In the genomic region with DNA sequence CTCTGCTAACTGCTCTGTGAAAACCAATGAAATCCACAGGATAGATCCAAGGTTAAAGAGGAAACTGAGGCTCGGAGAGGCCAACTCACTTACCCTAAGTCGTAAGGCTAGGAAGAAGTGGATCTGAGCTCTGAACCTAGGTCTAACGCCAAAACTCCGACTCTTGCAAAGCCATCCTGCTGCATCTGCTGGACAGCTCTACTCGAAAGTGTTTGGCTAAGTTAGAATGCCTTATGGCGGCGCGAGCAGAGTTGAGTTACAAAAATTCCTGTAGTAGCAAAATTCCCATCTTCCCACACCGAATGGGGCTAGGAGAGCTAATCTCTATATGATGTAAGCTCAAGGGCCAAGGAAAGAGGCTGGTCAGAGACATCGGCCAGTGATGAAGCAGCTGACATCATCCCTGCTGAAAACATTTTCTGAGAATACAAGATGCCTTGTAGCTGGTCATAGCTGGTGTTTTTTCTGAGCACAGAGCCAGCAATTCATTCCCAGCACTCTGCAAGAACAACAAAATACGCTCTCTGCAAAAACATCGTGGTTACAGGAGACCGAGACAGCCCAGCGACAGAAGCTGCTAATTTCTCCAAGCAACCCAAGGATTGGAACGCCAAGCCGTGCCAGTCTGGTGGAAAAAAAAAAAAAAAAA, we compare ENCODE assay signal across 12 cellular contexts. TPM values are rescaled to one million over a fixed set of nuclear protein-coding genes. Genes with fewer than 3 reads are reported as not detected.
DNase-seq lines count a peak whose midpoint lies in the region; ATAC-seq and TF ChIP-seq lines count a peak whose summit lies in the region.
"Had no signal": no experiment of that assay in that cellular context is flagged by ENCODE, and none has a peak within 500 bp of the region (broad histone marks: within the 10 kb centered on the region; RNA-seq: fewer than 3 reads in every experiment).

No MANE protein-coding gene starts in this region.

- peaks cover 32 to 67% (median 61%) of the 10 kb centered on the region in 11 experiments; a peak in 20 of 22 replicates for H4K20me1 ChIP-seq in BLaER1 treated with 17β-estradiol and CSF1 and Interleukin-3, amounts not matched to agents 10 nM and 100 nM

- peak overlapping the region; percentile 89 to 99 (median 94) for H3K4me2 ChIP-seq in BLaER1 treated with 17β-estradiol and CSF1 and Interleukin-3, amounts not matched to agents 10 nM and 100 nM

- H3K36me3 Mint-ChIP-seq in natural killer cell treated with Interleukin-12 subunit alpha and Interleukin-12 subunit beta and Interleukin-15 and Interleukin-18, amount 100 ng/mL, for 72 hours = no peaks in the 10 kb centered on the region

- peaks cover 22 to 48% (median 38%) of the 10 kb centered on the region in 11 experiments for H3K36me3 ChIP-seq in BLaER1 treated with 17β-estradiol and CSF1 and Interleukin-3, amounts not matched to agents 10 nM and 100 nM

- intact Hi-C loops in Right ventricle myocardium inferior (cut with DNase I) = loop anchor here (5.0 kb wide), 1 partner anchor 101 kb away; a partner anchor contains a TSS

- H3K27ac ChIP-seq in BLaER1 treated with 17β-estradiol and CSF1 and Interleukin-3, amounts not matched to agents 10 nM and 100 nM = no peak overlapping the region
- no peak overlapping the region for H3K27ac ChIP-seq in foreskin keratinocyte

- no peaks in the 10 kb centered on the region for H3K9me3 ChIP-seq in BLaER1 treated with 17β-estradiol and CSF1 and Interleukin-3, amounts not matched to agents 10 nM and 100 nM (replicated peaks in 1 of 11)
- H3K9me3 ChIP-seq: right atrium auricular region had no signal

- no peaks in the 10 kb centered on the region for H3K27me3 ChIP-seq in BLaER1 treated with 17β-estradiol and CSF1 and Interleukin-3, amounts not matched to agents 10 nM and 100 nM
- no peaks in the 10 kb centered on the region for H3K27me3 ChIP-seq in foreskin keratinocyte
- H3K27me3 ChIP-seq: right atrium auricular region had no signal

- no peaks in the 10 kb centered on the region for H3K27me3 Mint-ChIP-seq in natural killer cell treated with Interleukin-12 subunit alpha and Interleukin-12 subunit beta and Interleukin-15 and Interleukin-18, amount 100 ng/mL, for 72 hours
- H3K27me3 Mint-ChIP-seq: stimulated activated naive B cell treated with anti-CD40 and anti-IgM and Interleukin-4, amounts not matched to agents 10 μg/mL and 1 μg/mL and 100 μg/mL, for 72 hours had no signal

- peak overlapping the region in 8 of 10 experiments; percentile 86 to 99 (median 93); a peak in 10 of 20 replicates for H3K4me3 ChIP-seq in BLaER1 treated with 17β-estradiol and CSF1 and Interleukin-3, amounts not matched to agents 10 nM and 100 nM
- peak overlapping the region; percentile 66 for H3K4me3 ChIP-seq in LNCaP clone FGC (ENCODE audit: low read depth, low read length)

- H3K4me1 Mint-ChIP-seq in natural killer cell treated with Interleukin-12 subunit alpha and Interleukin-12 subunit beta and Interleukin-15 and Interleukin-18, amount 100 ng/mL, for 72 hours (ENCODE audit: low read depth in 2 of 2) = peaks cover 31 to 35% of the 10 kb centered on the region in 2 donors

- TF ChIP-seq CTCF in LNCaP clone FGC (IDR thresholded peaks at IDR 0.05; ENCODE audit: control insufficient read depth, extremely low read depth, insufficient read depth) (no peak), foreskin keratinocyte (conservative IDR thresholded peaks at IDR 0.05) (no peak)

- no peaks in the 10 kb centered on the region for H3K9me3 Mint-ChIP-seq in natural killer cell treated with Interleukin-12 subunit alpha and Interleukin-12 subunit beta and Interleukin-15 and Interleukin-18, amount 100 ng/mL, for 72 hours
- H3K9me3 Mint-ChIP-seq: stimulated activated naive B cell treated with anti-CD40 and anti-IgM and Interleukin-4, amounts not matched to agents 10 μg/mL and 1 μg/mL and 100 μg/mL, for 72 hours had no signal

- H3K4me1 ChIP-seq in BLaER1 treated with 17β-estradiol and CSF1 and Interleukin-3, amounts not matched to agents 10 nM and 100 nM = peaks cover 24 to 34% (median 27%) of the 10 kb centered on the region in 10 experiments
- no peaks in the 10 kb centered on the region for H3K4me1 ChIP-seq in foreskin keratinocyte

- peak overlapping the region in 10 of 11 experiments; percentile 53 to 99 (median 97); a peak in 11 of 22 replicates for H3K9ac ChIP-seq in BLaER1 treated with 17β-estradiol and CSF1 and Interleukin-3, amounts not matched to agents 10 nM and 100 nM

- DNase-seq in LNCaP clone FGC (ENCODE audit: low read depth) (no peak), cerebellar cortex (ENCODE audit: low spot score) (peak; percentile 37), foreskin keratinocyte (no peak), Right ventricle myocardium inferior (ENCODE audit: missing footprints) (no peak), AG08396 (ENCODE audit: low spot score) (no peak)
- no peak for DNase-seq in natural killer cell treated with Interleukin-12 subunit alpha and Interleukin-12 subunit beta and Interleukin-15 and Interleukin-18, amount 100 ng/mL, for 72 hours (ENCODE audit: low spot score)
- DNase-seq: foreskin melanocyte; NCI-H82; stimulated activated naive B cell treated with anti-CD40 and anti-IgM and Interleukin-4, amounts not matched to agents 10 μg/mL and 1 μg/mL and 100 μg/mL, for 72 hours had no signal

- peak overlapping the region in 1 of 2 donors; percentile 92 for H3K27ac Mint-ChIP-seq in natural killer cell treated with Interleukin-12 subunit alpha and Interleukin-12 subunit beta and Interleukin-15 and Interleukin-18, amount 100 ng/mL, for 72 hours

- peak overlapping the region; percentile 91 for H3K4me3 Mint-ChIP-seq in natural killer cell treated with Interleukin-12 subunit alpha and Interleukin-12 subunit beta and Interleukin-15 and Interleukin-18, amount 100 ng/mL, for 72 hours

- ATAC-seq in natural killer cell treated with Interleukin-12 subunit alpha and Interleukin-12 subunit beta and Interleukin-15 and Interleukin-18, amount 100 ng/mL, for 72 hours = no peak
- ATAC-seq in foreskin keratinocyte (no peak), Right ventricle myocardium inferior (no peak), GM21825 (IDR thresholded peaks at IDR 0.05; ENCODE audit: unreplicated experiment) (no peak)
- ATAC-seq: stimulated activated naive B cell treated with anti-CD40 and anti-IgM and Interleukin-4, amounts not matched to agents 10 μg/mL and 1 μg/mL and 100 μg/mL, for 72 hours had no signal

RNA-seq across cellular contexts. Expression of a gene that starts 1.8 kb away (rescaled TPM):
- 10 to 100 TPM; 10.1 to 12.0 TPM for total RNA-seq in natural killer cell treated with Interleukin-12 subunit alpha and Interleukin-12 subunit beta and Interleukin-15 and Interleukin-18, amount 100 ng/mL, for 72 hours
- total RNA-seq in foreskin keratinocyte (5.6 and 5.7 TPM in 2 replicates), Right ventricle myocardium inferior (8.0 TPM)
- polyA plus RNA-seq in foreskin keratinocyte = 4.6 and 5.0 TPM in 2 replicates

RNA-seq across cellular contexts. Expression of a gene that starts 22.7 kb away (rescaled TPM):
- total RNA-seq in natural killer cell treated with Interleukin-12 subunit alpha and Interleukin-12 subunit beta and Interleukin-15 and Interleukin-18, amount 100 ng/mL, for 72 hours = 10 to 100 TPM; 69.9 to 79.3 TPM
- total RNA-seq in foreskin keratinocyte (44.1 and 50.9 TPM in 2 replicates), Right ventricle myocardium inferior (47.6 TPM)
- 54.6 and 57.7 TPM in 2 replicates for polyA plus RNA-seq in foreskin keratinocyte
